6 cellular contexts compared by ENCODE assay signal in genomic region chr4:28296239-28296638, GRCh38.
"Had no signal": no experiment of that assay in that cellular context is flagged by ENCODE, and none has a peak within 500 bp of the region (broad histone marks: within the 10 kb centered on the region; RNA-seq: fewer than 3 reads in every experiment).

No MANE protein-coding gene starts in this region.

- H3K27ac ChIP-seq: HL-60 had no signal

- DNase-seq: IMR-90, KBM-7, KG1 had no signal

- H3K4me3 ChIP-seq: K562 had no signal

- ATAC-seq: HepG2, K562 had no signal
